8 cellular contexts compared by ENCODE assay signal in genomic region chr16:47018223-47018891, GRCh38. TPM values are rescaled to one million over a fixed set of nuclear protein-coding genes. Genes with fewer than 3 reads are reported as not detected.
DNase-seq lines count a peak whose midpoint lies in the region; ATAC-seq and TF ChIP-seq lines count a peak whose summit lies in the region.

No MANE protein-coding gene starts in this region.

- no peak overlapping the region for H2AFZ ChIP-seq in hepatocyte

- DNase-seq in Caki2 (ENCODE audit: low read depth) (peak; percentile 7), NCI-H510A (lab: John Stamatoyannopoulos, UW) (peak; percentile 4), hepatocyte (ENCODE audit: low spot score) (peak; percentile 67), NCI-H187 treated with DMSO at 0.1 percent for 48 hours (lab: John Stamatoyannopoulos, UW) (no peak)
- DNase-seq in activated T-cell treated with anti-CD3 and anti-CD28 coated beads, Interleukin-2, amount 50 U/mL, for 48 hours = peak; percentile 41 to 60
- DNase-seq in stimulated activated CD4-positive, alpha-beta T cell treated with anti-CD3 and anti-CD28 coated beads, Interleukin-4, amount 100 ng/mL, for 48 hours (ENCODE audit: low read depth in 2 of 2) = peak; percentile 17 to 28

- no peaks in the 10 kb centered on the region for H3K4me1 ChIP-seq in hepatocyte (ENCODE audit: insufficient read depth)

- no peaks in the 10 kb centered on the region for H3K9me2 ChIP-seq in hepatocyte (replicated peaks; ENCODE audit: insufficient read depth)

- no peaks in the 10 kb centered on the region for H3K79me2 ChIP-seq in hepatocyte

- TF ChIP-seq CTCF in hepatocyte (IDR thresholded peaks at IDR 0.05; ENCODE audit: poor library complexity) = peak; percentile 49

- no peaks in the 10 kb centered on the region for H3K36me3 ChIP-seq in hepatocyte (replicated peaks; ENCODE audit: insufficient read depth, low read depth)

- ATAC-seq in GM19023 (IDR thresholded peaks at IDR 0.05; ENCODE audit: unreplicated experiment) = peak; percentile 98
- ATAC-seq in HG03045 (IDR thresholded peaks at IDR 0.05; ENCODE audit: unreplicated experiment) = peak; percentile 98

- no peak overlapping the region for H3K4me2 ChIP-seq in hepatocyte

- WGBS in hepatocyte (ENCODE audit: low lambda C conversion rate, missing lambda C conversion rate) = 53% methylated on average over 14 of the region's 14 CpGs

- no peaks in the 10 kb centered on the region for H3K27me3 ChIP-seq in hepatocyte

- H3K4me3 ChIP-seq in hepatocyte = no peak overlapping the region

- no peaks in the 10 kb centered on the region for H3K9me3 ChIP-seq in hepatocyte (ENCODE audit: low read depth)

- in situ Hi-C loops in Caki2 (cut with HindIII; ENCODE audit: low pct_unique_long_range_greater_than_20kb, low sequenced_read_pairs) = no loop called here

- H3K27ac ChIP-seq in hepatocyte = no peak overlapping the region

- H4K20me1 ChIP-seq in hepatocyte (ENCODE audit: insufficient read depth, poor library complexity, severe bottlenecking) = no peaks in the 10 kb centered on the region

RNA-seq across cellular contexts. Expression of gene DNAJA2, which starts 44.9 kb away (rescaled TPM):
- 49.8 and 62.8 TPM in 2 replicates for total RNA-seq in Caki2 (2014; rRNA removed; shearing (Covaris generic); ENCODE audit: low replicate concordance)
- total RNA-seq in hepatocyte = 59.4 and 72.8 TPM in 2 replicates
- polyA plus RNA-seq in hepatocyte = 49.3 and 62.3 TPM in 2 replicates
